17 cellular contexts compared by ENCODE assay signal in genomic region chr6:56854086-56854485, GRCh38.
"Had no signal": no experiment of that assay in that cellular context is flagged by ENCODE, and none has a peak within 500 bp of the region (broad histone marks: within the 10 kb centered on the region; RNA-seq: fewer than 3 reads in every experiment).

No MANE protein-coding gene starts in this region.

- H3K4me3 ChIP-seq: coronary artery, dorsolateral prefrontal cortex, esophagus muscularis mucosa, gastroesophageal sphincter, heart right ventricle, left lung, lower lobe of right lung had no signal

- H3K27me3 ChIP-seq: dorsolateral prefrontal cortex, esophagus muscularis mucosa, foreskin keratinocyte, gastroesophageal sphincter, heart right ventricle had no signal

- H3K27ac ChIP-seq: coronary artery, esophagus muscularis mucosa, foreskin keratinocyte, gastroesophageal sphincter, heart right ventricle, left lung, lower lobe of right lung had no signal

- H3K9me3 ChIP-seq: esophagus muscularis mucosa, gastroesophageal sphincter, heart right ventricle, left lung, lower lobe of right lung had no signal

- H3K36me3 ChIP-seq: esophagus muscularis mucosa, gastroesophageal sphincter, heart right ventricle, left lung, lower lobe of right lung had no signal

- DNase-seq: dermis blood vessel endothelial cell; dorsolateral prefrontal cortex; effector CD4-positive, alpha-beta T cell; effector memory CD4-positive, alpha-beta T cell; foreskin keratinocyte; head of caudate nucleus; heart right ventricle; hippocampal formation; left cardiac atrium; left lung; left ventricle myocardium superior; lower lobe of right lung; mesenchymal stem cell; midbrain had no signal

- ATAC-seq: foreskin keratinocyte, gastroesophageal sphincter, heart right ventricle, left cardiac atrium, left lung, left ventricle myocardium superior, lower lobe of right lung had no signal
